In genomic region chr6:77650098-77650663, GRCh38 we compare ENCODE assay signal across 8 cellular contexts. TPM values are rescaled to one million over a fixed set of nuclear protein-coding genes. Genes with fewer than 3 reads are reported as not detected.
A peak's percentile ranks its signal among the peaks of the same experiment; 100 is the strongest.
DNase-seq lines count a peak whose midpoint lies in the region; ATAC-seq, FAIRE-seq and TF ChIP-seq lines count a peak whose summit lies in the region.

No MANE protein-coding gene starts in this region.

- no peak for FAIRE-seq in kidney (lab: Jason Lieb, UNC)

- H3K9me3 ChIP-seq in kidney (ENCODE audit: control insufficient read depth in 1 of 2, low read length in 2 of 2) (no peaks in the 10 kb centered on the region), suprapubic skin (no peaks in the 10 kb centered on the region)

- H3K4me3 ChIP-seq in kidney (ENCODE audit: low read length in 2 of 2) (peak overlapping the region; percentile 30 to 51), suprapubic skin (peak overlapping the region; percentile 25)

- DNase-seq in amniotic epithelial cell (ENCODE audit: low read depth) (peak; percentile 41), kidney (peak; percentile 82), suprapubic skin (ENCODE audit: low spot score in 2 of 2) (no peak), ACHN (no peak), NOMO-1 (lab: John Stamatoyannopoulos, UW; ENCODE audit: unreplicated experiment in 2 of 2) (no peak)

- peak overlapping the region in 1 of 2 donors; percentile 31 for H3K9ac ChIP-seq in kidney (ENCODE audit: low read length in 2 of 2)

- in situ Hi-C loops in ACHN (cut with HindIII; ENCODE audit: low pct_ligation_motif_present, low pct_unique_long_range_greater_than_20kb, low sequenced_read_pairs) = no loop called here

- peak; percentile 79 for ATAC-seq in HG03103 (IDR thresholded peaks at IDR 0.05; ENCODE audit: low read depth, unreplicated experiment)
- no peak for ATAC-seq in HG03520 (IDR thresholded peaks at IDR 0.05; ENCODE audit: unreplicated experiment)

- TF ChIP-seq POLR2A in suprapubic skin (IDR thresholded peaks at IDR 0.05) = no peak

- no peaks in the 10 kb centered on the region for H3K4me1 ChIP-seq in kidney (ENCODE audit: control insufficient read depth in 1 of 2, insufficient read depth in 1 of 2, low read depth in 1 of 2, low read length in 2 of 2)
- no peaks in the 10 kb centered on the region for H3K4me1 ChIP-seq in suprapubic skin

- WGBS in suprapubic skin = 25% methylated on average over 35 of the region's 37 CpGs

- peak; percentile 9 for TF ChIP-seq CTCF in GM12873 (IDR thresholded peaks at IDR 0.05; ENCODE audit: insufficient read depth, low read depth, low read length, missing control alignments)
- peak; percentile 60 for TF ChIP-seq CTCF in kidney (IDR thresholded peaks at IDR 0.05; ENCODE audit: borderline replicate concordance, extremely low read depth, insufficient read depth)
- TF ChIP-seq CTCF in suprapubic skin (IDR thresholded peaks at IDR 0.05) = no peak

- H3K27ac ChIP-seq in kidney (ENCODE audit: low read depth in 2 of 2, low read length in 2 of 2) = peak overlapping the region in 1 of 2 donors; percentile 29
- H3K27ac ChIP-seq in suprapubic skin = no peak overlapping the region

- H3K36me3 ChIP-seq in kidney (ENCODE audit: control insufficient read depth in 1 of 2, insufficient read depth in 2 of 2, low read length in 2 of 2) = no peaks in the 10 kb centered on the region
- no peaks in the 10 kb centered on the region for H3K36me3 ChIP-seq in suprapubic skin

- intact Hi-C loops in kidney (cut with DNase I) = no loop called here

- no peaks in the 10 kb centered on the region for H3K27me3 ChIP-seq in suprapubic skin

- no peak for TF ChIP-seq EP300 in suprapubic skin (IDR thresholded peaks at IDR 0.05)

RNA-seq across cellular contexts. Expression of gene MEI4, which starts 2.7 kb away (rescaled TPM):
- 1.2 TPM for total RNA-seq in kidney
- polyA plus RNA-seq in kidney (ENCODE audit: insufficient read depth, low read depth, low replicate concordance) = 2.3 TPM
- total RNA-seq in suprapubic skin = under 1 TPM in 1 of 4 donors, not detected in 3; 0.48 TPM

Comparison
In these comparisons a context has a peak if more than half of its experiments do, and no peak if none do; other contexts are left out.
1. CTCF ChIP-seq: peak in GM12873 (single experiment) and kidney (single experiment); none in suprapubic skin (0 of 2).
2. DNase-seq: peak in amniotic epithelial cell (single experiment) and kidney (single experiment); none in suprapubic skin (0 of 2), ACHN (single experiment) and NOMO-1 (0 of 2).